ENCODE assay signal across 8 cellular contexts in the genomic region with DNA sequence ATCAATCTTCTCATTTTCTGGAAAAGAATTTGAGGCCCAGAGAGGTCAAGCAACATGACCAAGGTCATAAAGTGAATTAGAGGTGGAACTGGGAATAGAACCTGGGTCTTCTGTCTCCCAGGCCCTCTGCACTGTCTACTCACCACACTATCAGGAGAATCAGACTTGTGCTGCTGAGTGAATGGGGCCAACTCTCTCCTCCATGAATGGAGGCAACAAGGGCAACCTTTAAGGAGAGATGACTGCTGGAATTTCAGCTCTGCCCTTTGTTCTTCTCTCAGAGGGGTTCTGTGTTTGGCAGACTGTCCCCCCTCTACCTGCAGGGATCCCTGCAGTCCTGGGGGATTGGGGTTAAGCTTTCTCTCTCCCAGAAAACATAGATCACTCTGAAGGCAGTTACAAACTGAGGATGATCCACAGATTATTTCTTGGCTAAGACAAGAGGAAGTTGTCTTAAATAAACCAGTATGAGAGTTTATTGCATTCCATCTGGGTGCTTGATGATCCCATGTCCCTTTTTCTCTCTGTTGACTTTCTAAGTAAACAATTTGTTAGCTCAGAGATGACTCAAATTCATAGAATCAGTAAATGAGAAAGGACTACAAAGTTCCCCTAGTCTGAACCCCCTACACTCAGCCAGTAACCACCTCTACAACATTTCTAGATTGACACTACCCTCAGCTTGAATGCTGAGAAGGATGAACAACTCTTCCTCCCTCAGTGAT.
A peak's percentile ranks its signal among the peaks of the same experiment; 100 is the strongest.
DNase-seq lines count a peak whose midpoint lies in the region; ATAC-seq and TF ChIP-seq lines count a peak whose summit lies in the region.

No MANE protein-coding gene starts in this region.

- H3K27ac ChIP-seq in SK-N-SH (ENCODE audit: low read depth in 2 of 2, low read length in 1 of 2) (peak overlapping the region; percentile 78 to 88), psoas muscle (peak overlapping the region; percentile 95)

- peaks cover 19 to 30% of the 10 kb centered on the region in 2 experiments for H3K4me1 ChIP-seq in SK-N-SH (ENCODE audit: control insufficient read depth in 1 of 2, insufficient read depth in 2 of 2, low read depth in 1 of 2, low read length in 1 of 2)
- peaks cover 36% of the 10 kb centered on the region for H3K4me1 ChIP-seq in psoas muscle

- peaks cover 6% of the 10 kb centered on the region for H3K9me3 ChIP-seq in SK-N-SH
- peaks cover 2% of the 10 kb centered on the region for H3K9me3 ChIP-seq in psoas muscle

- no peaks in the 10 kb centered on the region for H3K36me3 Mint-ChIP-seq in activated CD4-positive, alpha-beta T cell treated with anti-CD3 and anti-CD28 coated beads for 36 hours (ENCODE audit: low read depth)

- H3K79me2 ChIP-seq in SK-N-SH (ENCODE audit: insufficient read depth), result no peaks in the 10 kb centered on the region; the same call in 1 of the 2 replicates

- H3K27me3 Mint-ChIP-seq in activated CD4-positive, alpha-beta T cell treated with anti-CD3 and anti-CD28 coated beads for 36 hours, result no peaks in the 10 kb centered on the region

- no peak for TF ChIP-seq CTCF in SK-N-SH (IDR thresholded peaks at IDR 0.05)
- no peak for TF ChIP-seq CTCF in psoas muscle (IDR thresholded peaks at IDR 0.05)

- TF ChIP-seq RAD21 in SK-N-SH (IDR thresholded peaks at IDR 0.05; ENCODE audit: low read length), result no peak

- H3K27me3 ChIP-seq in SK-N-SH (ENCODE audit: insufficient read depth), result no peaks in the 10 kb centered on the region
- no peaks in the 10 kb centered on the region for H3K27me3 ChIP-seq in psoas muscle (ENCODE audit: insufficient read depth in 3 of 3, low read length in 2 of 3)

- CTCF ChIA-PET in activated CD4-positive, alpha-beta T cell treated with anti-CD3 and anti-CD28 coated beads for 36 hours (lab: Charles Lee), result interaction anchor here (0.5 to 2.0 kb wide), 9 partner anchors 11 to 1290 kb away, joined by 3 to 6 read pairs (median 3); a partner anchor contains a TSS
- CTCF ChIA-PET in SK-N-SH (lab: Yijun Ruan, JAX), result interaction anchor here (1.0 kb wide), 1 partner anchor 63 kb away, joined by 4 read pairs; no protein-coding TSS in a partner anchor

- H3K4me3 Mint-ChIP-seq in activated CD4-positive, alpha-beta T cell treated with anti-CD3 and anti-CD28 coated beads for 36 hours, result peak overlapping the region; percentile 53

- H3K9me2 ChIP-seq in SK-N-SH, result no peaks in the 10 kb centered on the region

- H3K27ac Mint-ChIP-seq in activated CD4-positive, alpha-beta T cell treated with anti-CD3 and anti-CD28 coated beads for 36 hours, result peak overlapping the region; percentile 96

- peak overlapping the region; percentile 30; the same call in 1 of the 2 replicates for H3K9ac ChIP-seq in SK-N-SH

- no peaks in the 10 kb centered on the region for H4K20me1 ChIP-seq in SK-N-SH (ENCODE audit: insufficient read depth)

- H2AFZ ChIP-seq in SK-N-SH (ENCODE audit: low read depth), result peak overlapping the region; percentile 45

- POLR2A ChIA-PET in activated CD4-positive, alpha-beta T cell treated with anti-CD3 and anti-CD28 coated beads for 36 hours (lab: Charles Lee), result interaction anchor here (0.6 to 1.9 kb wide), 5 partner anchors 19 to 705 kb away, joined by 3 to 8 read pairs (median 5); a partner anchor contains a TSS
- POLR2A ChIA-PET in SK-N-SH (lab: Yijun Ruan, JAX), result no interaction called here

- no peak overlapping the region for H3K4me3 ChIP-seq in SK-N-SH (ENCODE audit: low read depth in 2 of 2, low read length in 1 of 2)
- H3K4me3 ChIP-seq in psoas muscle, result peak overlapping the region; percentile 2

- peaks cover 6% of the 10 kb centered on the region for H3K9me3 Mint-ChIP-seq in activated CD4-positive, alpha-beta T cell treated with anti-CD3 and anti-CD28 coated beads for 36 hours (ENCODE audit: low read depth)

- H3K4me2 ChIP-seq in SK-N-SH, result peak overlapping the region; percentile 49; the same call in 1 of the 2 replicates

- H3K36me3 ChIP-seq in SK-N-SH (replicated peaks in 1 of 2; ENCODE audit: control insufficient read depth in 1 of 2, insufficient read depth in 2 of 2, low read length in 1 of 2), result no peaks in the 10 kb centered on the region
- H3K36me3 ChIP-seq in psoas muscle (ENCODE audit: insufficient read depth in 1 of 2, low read depth in 1 of 2), result no peaks in the 10 kb centered on the region

- no peak for TF ChIP-seq EP300 in SK-N-SH (IDR thresholded peaks at IDR 0.05; ENCODE audit: borderline replicate concordance in 1 of 2, low read depth in 1 of 2, low read length in 1 of 2)

- H3F3A ChIP-seq in SK-N-SH (replicated peaks; ENCODE audit: insufficient read depth), result peaks cover 13% of the 10 kb centered on the region

- DNase-seq in activated CD4-positive, alpha-beta T cell treated with anti-CD3 and anti-CD28 coated beads for 36 hours, result no peak
- DNase-seq in activated CD4-positive, alpha-beta T cell treated with anti-CD3 and anti-CD28 coated beads for 1 hour, result no peak
- no peak for DNase-seq in SK-N-SH
- peak; percentile 85 for DNase-seq in fibroblast of gingiva (ENCODE audit: low read depth)
- no peak for DNase-seq in psoas muscle
- DNase-seq in posterior cingulate gyrus, result no peak

- H3K4me1 Mint-ChIP-seq in activated CD4-positive, alpha-beta T cell treated with anti-CD3 and anti-CD28 coated beads for 36 hours, result peaks cover 47% of the 10 kb centered on the region

- intact Hi-C loops in activated CD4-positive, alpha-beta T cell treated with anti-CD3 and anti-CD28 coated beads for 36 hours (cut with DNase I, micrococcal nuclease), result loop anchor here (1.0 to 5.0 kb wide), 10 partner anchors 18 to 600 kb away; a partner anchor contains a TSS
- intact Hi-C loops in psoas muscle (cut with DNase I) (loop anchor here (1.0 to 10.0 kb wide), 7 partner anchors 71 to 414 kb away; a partner anchor contains a TSS), posterior cingulate gyrus (cut with DNase I) (no loop called here)

- ATAC-seq in activated CD4-positive, alpha-beta T cell treated with anti-CD3 and anti-CD28 coated beads for 36 hours, result peak; percentile 64
- no peak for ATAC-seq in psoas muscle
- no peak for ATAC-seq in HG03521 (IDR thresholded peaks at IDR 0.05; ENCODE audit: unreplicated experiment)
- no peak for ATAC-seq in GM21528 (IDR thresholded peaks at IDR 0.05; ENCODE audit: low FRiP score, unreplicated experiment)

TF ChIP-seq in SK-N-SH, 30 proteins besides CTCF, POLR2A, EP300 and RAD21:
- TF ChIP-seq TCF12 (IDR thresholded peaks at IDR 0.05), result 0 out of 2 replicates have a peak, but pooled peaks have one; percentile 10
- TF ChIP-seq, protein P1, sequence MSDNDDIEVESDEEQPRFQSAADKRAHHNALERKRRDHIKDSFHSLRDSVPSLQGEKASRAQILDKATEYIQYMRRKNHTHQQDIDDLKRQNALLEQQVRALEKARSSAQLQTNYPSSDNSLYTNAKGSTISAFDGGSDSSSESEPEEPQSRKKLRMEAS (IDR thresholded peaks at IDR 0.05; ENCODE audit: low read depth), result no peak
